Comparison of ENCODE assay signal across 21 cellular contexts in the genomic region with DNA sequence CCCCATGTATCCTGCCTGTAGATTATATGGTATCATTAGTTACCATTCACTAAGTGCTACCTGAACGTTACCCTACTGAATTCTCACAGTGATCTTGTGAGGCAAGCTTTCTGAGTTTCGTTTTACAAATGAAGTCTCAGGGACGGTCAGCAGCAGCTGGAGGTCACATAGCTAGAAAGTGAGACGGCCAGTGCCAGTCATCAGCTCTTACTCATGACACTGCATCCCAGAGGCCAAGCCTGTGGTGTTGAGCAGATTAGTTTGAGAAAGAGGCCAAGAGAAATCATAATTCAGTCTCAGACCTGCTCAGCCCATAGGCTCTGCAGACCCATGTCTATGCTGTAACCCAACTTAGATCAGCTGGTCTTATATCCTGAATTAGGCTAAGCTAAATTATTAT.
DNase-seq lines count a peak whose midpoint lies in the region; ATAC-seq, FAIRE-seq and TF ChIP-seq lines count a peak whose summit lies in the region.
"Had no signal": no experiment of that assay in that cellular context is flagged by ENCODE, and none has a peak within 500 bp of the region (broad histone marks: within the 10 kb centered on the region; RNA-seq: fewer than 3 reads in every experiment).

No MANE protein-coding gene starts in this region.

- peaks cover 12% of the 10 kb centered on the region for H3K27me3 Mint-ChIP-seq in MCF 10A (ENCODE audit: insufficient read depth, unreplicated experiment)
- no peaks in the 10 kb centered on the region for H3K27me3 Mint-ChIP-seq in activated naive CD4-positive, alpha-beta T cell treated with anti-CD3 and anti-CD28 coated beads for 36 hours (ENCODE audit: low read depth)
- peaks cover 0 to 3% of the 10 kb centered on the region in 2 donors for H3K27me3 Mint-ChIP-seq in CD4-positive, alpha-beta memory T cell

- no peaks in the 10 kb centered on the region for H3K79me2 ChIP-seq in mammary epithelial cell (ENCODE audit: insufficient read depth, low read length)

- H3K27ac Mint-ChIP-seq in MCF 10A (ENCODE audit: low read depth, unreplicated experiment) = no peak overlapping the region
- no peak overlapping the region for H3K27ac Mint-ChIP-seq in activated naive CD4-positive, alpha-beta T cell treated with anti-CD3 and anti-CD28 coated beads for 36 hours
- H3K27ac Mint-ChIP-seq in CD4-positive, alpha-beta memory T cell = no peak overlapping the region
- H3K27ac Mint-ChIP-seq: GM23338 had no signal

- no peak for FAIRE-seq in RCC 7860 (lab: Jason Lieb, UNC)
- FAIRE-seq: GM12878, GM19239 had no signal

- no peak for ATAC-seq in HG03280 (IDR thresholded peaks at IDR 0.05; ENCODE audit: unreplicated experiment)
- ATAC-seq: GM12878, GM23338 had no signal

- no peak overlapping the region for H3K4me3 Mint-ChIP-seq in MCF 10A (ENCODE audit: unreplicated experiment)
- no peak overlapping the region for H3K4me3 Mint-ChIP-seq in activated naive CD4-positive, alpha-beta T cell treated with anti-CD3 and anti-CD28 coated beads for 36 hours
- no peak overlapping the region for H3K4me3 Mint-ChIP-seq in CD4-positive, alpha-beta memory T cell
- H3K4me3 Mint-ChIP-seq: GM23338 had no signal

- CTCF ChIA-PET in mammary epithelial cell (lab: Charles Lee; ENCODE audit: low non-redundant PET) (no interaction called here), MCF 10A (lab: Yijun Ruan, JAX) (interaction anchor here (1.5 kb wide), 1 partner anchor 30 kb away, joined by 4 read pairs; no protein-coding TSS in a partner anchor)
- CTCF ChIA-PET in activated naive CD4-positive, alpha-beta T cell treated with anti-CD3 and anti-CD28 coated beads for 36 hours (lab: Charles Lee) = no interaction called here
- CTCF ChIA-PET in CD4-positive, alpha-beta memory T cell (lab: Charles Lee; ENCODE audit: partially characterized antibody) = interaction anchor here (1.7 kb wide), 2 partner anchors 17 to 30 kb away, joined by 3 to 6 read pairs; no protein-coding TSS in a partner anchor

- H3K27ac ChIP-seq in mammary epithelial cell (ENCODE audit: insufficient read depth, low read depth, low read length) = no peak overlapping the region
- no peak overlapping the region for H3K27ac ChIP-seq in CD4-positive, alpha-beta memory T cell (ENCODE audit: low read depth, low read length)
- H3K27ac ChIP-seq: 22Rv1, SJSA1 had no signal

- dilution Hi-C loops in mammary epithelial cell (cut with HindIII; ENCODE audit: low sequenced_read_pairs) = no loop called here

- intact Hi-C loops in mammary epithelial cell (cut with micrococcal nuclease) = no loop called here
- intact Hi-C loops in MCF 10A (cut with micrococcal nuclease) = no loop called here
- intact Hi-C loops in activated naive CD4-positive, alpha-beta T cell treated with anti-CD3 and anti-CD28 coated beads for 36 hours (cut with micrococcal nuclease) = no loop called here
- intact Hi-C loops in CD4-positive, alpha-beta memory T cell (cut with micrococcal nuclease) = no loop called here

- H3K4me2 ChIP-seq in mammary epithelial cell (ENCODE audit: insufficient read depth, low read depth, low read length) = no peak overlapping the region
- H3K4me2 ChIP-seq: GM23338 had no signal

- no peaks in the 10 kb centered on the region for H3K4me1 ChIP-seq in mammary epithelial cell (ENCODE audit: insufficient read depth, low read length)
- H3K4me1 ChIP-seq in CD4-positive, alpha-beta memory T cell (ENCODE audit: insufficient read depth, low read length) = no peaks in the 10 kb centered on the region
- H3K4me1 ChIP-seq: SJSA1 had no signal

- no peaks in the 10 kb centered on the region for H4K20me1 ChIP-seq in mammary epithelial cell (ENCODE audit: insufficient read depth, low read length)

- BruUV-seq in mammary epithelial cell (replicated peaks; lab: Mats Ljungman, UMichigan) (no TSS peak), MCF 10A (replicated peaks; lab: Mats Ljungman, UMichigan) (no TSS peak)

- TF ChIP-seq CTCF in mammary epithelial cell (conservative IDR thresholded peaks at IDR 0.05 in 1 of 2, IDR thresholded peaks at IDR 0.05 in 1 of 2; ENCODE audit: extremely low read depth in 1 of 2, insufficient read depth in 1 of 2, low read depth in 1 of 2, low read length in 2 of 2) (no peak), MCF 10A (IDR thresholded peaks at IDR 0.05; ENCODE audit: unreplicated experiment) (no peak)

- H2AFZ ChIP-seq in mammary epithelial cell (ENCODE audit: low read depth, low read length) = no peak overlapping the region
- H2AFZ ChIP-seq: GM23338 had no signal

- DNase-seq in mammary epithelial cell (peak; percentile 14), MCF 10A (ENCODE audit: unreplicated experiment) (no peak), RCC 7860 (ENCODE audit: low spot score) (peak; percentile 24), kidney tubule cell (ENCODE audit: low spot score) (peak; percentile 68)
- DNase-seq in activated naive CD4-positive, alpha-beta T cell treated with anti-CD3 and anti-CD28 coated beads for 36 hours = no peak
- no peak for DNase-seq in activated CD4-positive, alpha-beta T cell treated with anti-CD3 and anti-CD28 coated beads, Interleukin-2, amount 50 U/mL, for 48 hours
- DNase-seq in CD4-positive, alpha-beta memory T cell = no peak
- DNase-seq: C1 segment of cervical spinal cord, COR-L47, Karpas-422, MV-4-11, NCI-H1436, NCI-H2029 treated with DMSO at 0.1 percent for 48 hours, NCI-H510A, SW 1271 had no signal

- WGBS in mammary epithelial cell (ENCODE audit: low coverage, missing lambda C conversion rate) = 82% methylated on average over 2 of the region's 4 CpGs

- H3K4me3 ChIP-seq in mammary epithelial cell (replicated peaks in 1 of 3; ENCODE audit: insufficient read depth in 1 of 3, low read depth in 2 of 3, low read length in 3 of 3) = no peak overlapping the region
- no peak overlapping the region for H3K4me3 ChIP-seq in CD4-positive, alpha-beta memory T cell (ENCODE audit: low read length in 2 of 2)
- H3K4me3 ChIP-seq: GM12878, GM23338, SJSA1 had no signal

- in situ Hi-C loops in mammary epithelial cell (cut with MboI; ENCODE audit: low sequenced_read_pairs in 2 of 2) = no loop called here

- no peaks in the 10 kb centered on the region for H3K4me1 Mint-ChIP-seq in MCF 10A (ENCODE audit: insufficient read depth, unreplicated experiment)
- H3K4me1 Mint-ChIP-seq in activated naive CD4-positive, alpha-beta T cell treated with anti-CD3 and anti-CD28 coated beads for 36 hours (ENCODE audit: low read depth) = no peaks in the 10 kb centered on the region
- no peaks in the 10 kb centered on the region for H3K4me1 Mint-ChIP-seq in CD4-positive, alpha-beta memory T cell

- H3K9ac ChIP-seq in mammary epithelial cell (ENCODE audit: insufficient read depth, low read length) = no peak overlapping the region

- peaks cover 5% of the 10 kb centered on the region for H3K36me3 Mint-ChIP-seq in MCF 10A (ENCODE audit: insufficient read depth, unreplicated experiment)
- no peaks in the 10 kb centered on the region for H3K36me3 Mint-ChIP-seq in activated naive CD4-positive, alpha-beta T cell treated with anti-CD3 and anti-CD28 coated beads for 36 hours (ENCODE audit: low read depth)
- no peaks in the 10 kb centered on the region for H3K36me3 Mint-ChIP-seq in CD4-positive, alpha-beta memory T cell

- H3K36me3 ChIP-seq in mammary epithelial cell (ENCODE audit: insufficient read depth, low read length) = no peaks in the 10 kb centered on the region
- no peaks in the 10 kb centered on the region for H3K36me3 ChIP-seq in CD4-positive, alpha-beta memory T cell (ENCODE audit: insufficient read depth, low read length)
- H3K36me3 ChIP-seq: SJSA1 had no signal

- POLR2A ChIA-PET in MCF 10A (lab: Yijun Ruan, JAX) = no interaction called here
- POLR2A ChIA-PET in CD4-positive, alpha-beta memory T cell (lab: Charles Lee; ENCODE audit: partially characterized antibody) = no interaction called here

- no peaks in the 10 kb centered on the region for H3K9me3 ChIP-seq in mammary epithelial cell (replicated peaks; ENCODE audit: insufficient read depth, low read length)
- no peaks in the 10 kb centered on the region for H3K9me3 ChIP-seq in CD4-positive, alpha-beta memory T cell (ENCODE audit: control insufficient read depth in 1 of 2, low read length in 2 of 2)
- H3K9me3 ChIP-seq: SJSA1 had no signal

- no peaks in the 10 kb centered on the region for H3K9me3 Mint-ChIP-seq in MCF 10A (ENCODE audit: unreplicated experiment)
- H3K9me3 Mint-ChIP-seq in activated naive CD4-positive, alpha-beta T cell treated with anti-CD3 and anti-CD28 coated beads for 36 hours = no peaks in the 10 kb centered on the region
- peaks cover 0 to 6% (median 0%) of the 10 kb centered on the region in 8 donors for H3K9me3 Mint-ChIP-seq in CD4-positive, alpha-beta memory T cell
- H3K9me3 Mint-ChIP-seq: GM23338 had no signal

- H3K27me3 ChIP-seq in mammary epithelial cell (ENCODE audit: insufficient read depth, low read length) = no peaks in the 10 kb centered on the region
- H3K27me3 ChIP-seq in CD4-positive, alpha-beta memory T cell (ENCODE audit: insufficient read depth, low read length) = no peaks in the 10 kb centered on the region
- H3K27me3 ChIP-seq: SJSA1 had no signal

Comparison
In these comparisons a context has a peak if more than half of its experiments do, and no peak if none do; other contexts are left out.
1. DNase-seq: peak in mammary epithelial cell (single experiment), RCC 7860 (single experiment) and kidney tubule cell (single experiment); none in MCF 10A (single experiment), activated naive CD4-positive, alpha-beta T cell treated with anti-CD3 and anti-CD28 coated beads for 36 hours (single experiment), activated CD4-positive, alpha-beta T cell treated with anti-CD3 and anti-CD28 coated beads, Interleukin-2, amount 50 U/mL, for 48 hours (0 of 2) and CD4-positive, alpha-beta memory T cell (0 of 5).
2. CTCF ChIA-PET loops: an anchor here in MCF 10A (1.5 kb wide) and CD4-positive, alpha-beta memory T cell (1.7 kb wide); none called in mammary epithelial cell and activated naive CD4-positive, alpha-beta T cell treated with anti-CD3 and anti-CD28 coated beads for 36 hours.